Comparison of ENCODE assay signal across 33 cellular contexts in genomic region chr13:20320885-20321284, GRCh38.
"Had no signal": no experiment of that assay in that cellular context is flagged by ENCODE, and none has a peak within 500 bp of the region (broad histone marks: within the 10 kb centered on the region; RNA-seq: fewer than 3 reads in every experiment).

No MANE protein-coding gene starts in this region.

- H3K27me3 Mint-ChIP-seq: activated naive CD8-positive, alpha-beta T cell had no signal

- DNase-seq: activated B cell treated with CpG ODN at 0.5 μM for 24 hours; activated CD4-positive, alpha-beta T cell treated with anti-CD3 and anti-CD28 coated beads for 48 hours; activated CD4-positive, alpha-beta T cell treated with anti-CD3 and anti-CD28 coated beads, Interleukin-2, amount 50 U/mL, for 1 hour; activated CD4-positive, alpha-beta T cell treated with anti-CD3 and anti-CD28 coated beads, Interleukin-2, amount 50 U/mL, for 48 hours; activated CD8-positive, alpha-beta memory T cell treated with anti-CD3 and anti-CD28 coated beads, Interleukin-2, amount 10 ng/mL, durations not matched to agents 7 days and 5 days; activated CD8-positive, alpha-beta memory T cell treated with anti-CD3 and anti-CD28 coated beads, Interleukin-2, amount 50 U/mL, for 4 hours; activated CD8-positive, alpha-beta T cell treated with anti-CD3 and anti-CD28 coated beads, Interleukin-2, amount 10 ng/mL, durations not matched to agents 7 days and 5 days; activated effector memory CD4-positive, alpha-beta T cell treated with anti-CD3 and anti-CD28 coated beads, Interleukin-2, amount 50 U/mL, for 16 hours; activated naive CD4-positive, alpha-beta T cell treated with anti-CD3 and anti-CD28 coated beads for 36 hours; activated T-cell treated with anti-CD3 and anti-CD28 coated beads, Interleukin-2, amount 50 U/mL, for 1 hour; activated T-cell treated with anti-CD3 and anti-CD28 coated beads, Interleukin-2, amount 50 U/mL, for 48 hours; amygdala; aorta; body of pancreas; cortex of kidney; dermis blood vessel endothelial cell; effector CD4-positive, alpha-beta T cell; effector memory CD8-positive, alpha-beta T cell; erythroblast; foreskin fibroblast; gastrocnemius medialis; glutamatergic neuron; heart left ventricle; T-helper 1 cell; T-helper 17 cell; T1000; WERI-Rb-1 had no signal

- H3K4me3 ChIP-seq: body of pancreas, cardiac muscle cell, gastrocnemius medialis, heart left ventricle had no signal

- H3K27me3 ChIP-seq: body of pancreas, cardiac muscle cell, gastrocnemius medialis had no signal

- H3K4me1 Mint-ChIP-seq: activated B cell treated with CpG ODN at 0.5 μM for 24 hours; activated CD8-positive, alpha-beta memory T cell treated with anti-CD3 and anti-CD28 coated beads, Interleukin-2, amount 10 ng/mL, durations not matched to agents 7 days and 5 days; central memory CD8-positive, alpha-beta T cell had no signal

- H3K9me3 ChIP-seq: body of pancreas, gastrocnemius medialis had no signal

- H3K4me1 ChIP-seq: body of pancreas, gastrocnemius medialis, heart left ventricle had no signal

- H3K4me3 Mint-ChIP-seq: activated B cell treated with CpG ODN at 0.5 μM for 24 hours; activated CD8-positive, alpha-beta memory T cell treated with anti-CD3 and anti-CD28 coated beads, Interleukin-2, amount 10 ng/mL, durations not matched to agents 7 days and 5 days; activated CD8-positive, alpha-beta T cell treated with anti-CD3 and anti-CD28 coated beads, Interleukin-2, amount 10 ng/mL, durations not matched to agents 7 days and 5 days; activated naive CD4-positive, alpha-beta T cell treated with anti-CD3 and anti-CD28 coated beads for 36 hours; activated naive CD8-positive, alpha-beta T cell; activated T-helper 1 cell treated with anti-CD3 and anti-CD28 coated beads, Interleukin-12 subunit alpha, Interleukin-12 subunit beta, Interleukin-2, Interleukin-4 antibody, amounts not matched to agents 30 ng/mL and 10 ng/mL and 1 ng/mL, durations not matched to agents 14 hours and 24 hours and 36 hours; central memory CD8-positive, alpha-beta T cell; effector memory CD8-positive, alpha-beta T cell; T-helper 17 cell; T-helper 2 cell treated with Interferon-gamma antibody and Interleukin-4, amounts not matched to agents 5 μg/mL and 100 μg/mL, for 36 hours had no signal

- H3K27ac ChIP-seq: body of pancreas, cardiac muscle cell, gastrocnemius medialis, heart left ventricle, WERI-Rb-1 had no signal

- H3K36me3 ChIP-seq: cardiac muscle cell, gastrocnemius medialis, heart left ventricle, WERI-Rb-1 had no signal

- H3K27ac Mint-ChIP-seq: activated B cell treated with CpG ODN at 0.5 μM for 24 hours; activated CD8-positive, alpha-beta memory T cell treated with anti-CD3 and anti-CD28 coated beads, Interleukin-2, amount 10 ng/mL, durations not matched to agents 7 days and 5 days; activated CD8-positive, alpha-beta T cell treated with anti-CD3 and anti-CD28 coated beads, Interleukin-2, amount 10 ng/mL, durations not matched to agents 7 days and 5 days; activated naive CD4-positive, alpha-beta T cell treated with anti-CD3 and anti-CD28 coated beads for 36 hours; activated naive CD8-positive, alpha-beta T cell; activated T-helper 1 cell treated with anti-CD3 and anti-CD28 coated beads, Interleukin-12 subunit alpha, Interleukin-12 subunit beta, Interleukin-2, Interleukin-4 antibody, amounts not matched to agents 30 ng/mL and 10 ng/mL and 1 ng/mL, durations not matched to agents 14 hours and 24 hours and 36 hours; activated T-helper 2 cell treated with anti-CD3 and anti-CD28 coated beads, Interferon-gamma antibody, Interleukin-2, Interleukin-4, amounts not matched to agents 10 μg/mL and 5 μg/mL and 100 μg/mL, durations not matched to agents 14 hours and 24 hours and 36 hours; effector memory CD8-positive, alpha-beta T cell; T-helper 17 cell; T-helper 2 cell treated with Interferon-gamma antibody and Interleukin-4, amounts not matched to agents 5 μg/mL and 100 μg/mL, for 36 hours had no signal

- H3K36me3 Mint-ChIP-seq: activated naive CD8-positive, alpha-beta T cell had no signal
